20 cellular contexts compared by ENCODE assay signal in the genomic region with DNA sequence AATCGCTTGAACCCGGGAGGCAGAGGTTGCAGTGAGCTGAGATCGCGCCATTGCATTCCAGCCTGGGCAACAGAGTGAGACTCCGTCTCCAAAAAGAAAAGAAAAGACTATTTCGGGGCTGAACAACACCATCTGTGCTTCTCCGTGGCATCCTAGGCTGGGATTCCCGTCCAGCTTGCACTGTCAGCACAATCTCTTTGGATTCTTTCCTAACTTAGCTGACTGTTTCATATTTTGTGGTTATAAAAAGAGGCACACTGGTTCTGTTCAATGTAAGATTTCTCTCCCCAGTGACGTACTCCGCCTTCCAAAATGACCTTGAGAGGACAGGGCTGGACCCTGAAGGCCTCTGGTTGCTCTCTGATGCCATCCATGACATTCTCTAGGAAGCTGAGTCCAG. TPM values are rescaled to one million over a fixed set of nuclear protein-coding genes. Genes with fewer than 3 reads are reported as not detected.
DNase-seq lines count a peak whose midpoint lies in the region; ATAC-seq, FAIRE-seq and TF ChIP-seq lines count a peak whose summit lies in the region.
"Had no signal": no experiment of that assay in that cellular context is flagged by ENCODE, and none has a peak within 500 bp of the region (broad histone marks: within the 10 kb centered on the region; RNA-seq: fewer than 3 reads in every experiment).

No MANE protein-coding gene starts in this region.

- H3K18ac ChIP-seq in H9 (ENCODE audit: insufficient read length, low read depth, low read length): no peak overlapping the region

- no peaks in the 10 kb centered on the region for H4K20me1 ChIP-seq in H9 (ENCODE audit: control insufficient read depth, insufficient read depth, insufficient read length)

- H3K4me2 ChIP-seq in H9 (ENCODE audit: insufficient read depth, insufficient read length, low read length): no peak overlapping the region

- no peak overlapping the region for H2BK20ac ChIP-seq in H9 (ENCODE audit: low read depth, low read length, poor library complexity, severe bottlenecking)

- no peaks in the 10 kb centered on the region for H3K27me3 Mint-ChIP-seq in H9 (ENCODE audit: low read depth)

- no peak overlapping the region for H3K27ac ChIP-seq in H9 (ENCODE audit: insufficient read length, low read depth, low read length)
- H3K27ac ChIP-seq: SJCRH30 had no signal

- H3K23ac ChIP-seq in H9 (ENCODE audit: insufficient read length, low read depth, low read length): no peak overlapping the region

- DNase-seq in G401 (ENCODE audit: low spot score): peak; percentile 54
- DNase-seq in cerebellar cortex (ENCODE audit: low spot score): peak; percentile 40
- peak; percentile 51 for DNase-seq in inferior parietal cortex (ENCODE audit: extremely low spot score)
- peak; percentile 59 for DNase-seq in superior temporal gyrus (ENCODE audit: extremely low spot score)
- DNase-seq in D721Med (ENCODE audit: insufficient read length, low spot score): no peak
- no peak for DNase-seq in H9
- DNase-seq: DMS153, HCEC 1CT, KG1, NCI-H1092, NCI-H345, NCI-H526 treated with DMSO at 0.1 percent for 48 hours, OCI-M1, RPMI8226, SJCRH30 had no signal

- H3K79me2 ChIP-seq in H9 (ENCODE audit: insufficient read depth, low read length): no peaks in the 10 kb centered on the region

- H2AK5ac ChIP-seq in H9 (ENCODE audit: insufficient read length, low read length): no peak overlapping the region

- TF ChIP-seq CTCF in D721Med (IDR thresholded peaks at IDR 0.05; ENCODE audit: insufficient read depth, missing control alignments) (no peak), H9 (conservative IDR thresholded peaks at IDR 0.05) (no peak)

- H3K79me1 ChIP-seq in H9 (ENCODE audit: insufficient read depth, low read depth, low read length, poor library complexity, severe bottlenecking): no peaks in the 10 kb centered on the region

- no CpG with 5 or more reads among the region's 10 CpGs for WGBS in H9 (ENCODE audit: extremely low coverage, insufficient read length, low lambda C conversion rate)

- H2AFZ ChIP-seq in H9 (ENCODE audit: low read length): no peak overlapping the region

- H2BK120ac ChIP-seq in H9 (ENCODE audit: low read depth, low read length, poor library complexity, severe bottlenecking): no peak overlapping the region

- H3K23me2 ChIP-seq in H9 (ENCODE audit: insufficient read length, low read depth, low read length, poor library complexity, severe bottlenecking): no peaks in the 10 kb centered on the region

- H3K4ac ChIP-seq in H9 (ENCODE audit: low read depth, low read length): no peak overlapping the region

- no peak overlapping the region for H2BK15ac ChIP-seq in H9 (ENCODE audit: low read depth, low read length)

- no peak overlapping the region for H3K4me3 Mint-ChIP-seq in H9

- FAIRE-seq in D721Med (lab: Jason Lieb, UNC): no peak
- FAIRE-seq: GM12878, GM18507, HTR-8/SVneo had no signal

- no peak overlapping the region for H4K91ac ChIP-seq in H9 (ENCODE audit: insufficient read length, low read depth, low read length)

- H3K14ac ChIP-seq in H9 (ENCODE audit: insufficient read depth, low read length): no peak overlapping the region

- no peaks in the 10 kb centered on the region for H3K9me3 ChIP-seq in H9 (ENCODE audit: control insufficient read depth, low read depth, low read length)
- H3K9me3 ChIP-seq: SJCRH30 had no signal

- in situ Hi-C loops in G401 (cut with HindIII; ENCODE audit: low sequenced_read_pairs): no loop called here

- ATAC-seq in GM21723 (IDR thresholded peaks at IDR 0.05; ENCODE audit: unreplicated experiment): no peak
- ATAC-seq: GM12878 had no signal

- H3K27ac Mint-ChIP-seq in H9: no peak overlapping the region

- no peak overlapping the region for H3K9ac ChIP-seq in H9 (ENCODE audit: extremely low read depth, insufficient read length, low read length)

- H4K8ac ChIP-seq in H9 (replicated peaks; ENCODE audit: insufficient read length, low read depth, low read length): no peak overlapping the region

- H3K36me3 Mint-ChIP-seq in H9 (ENCODE audit: insufficient read depth in 1 of 3, low read depth in 3 of 3): peaks cover 26 to 53% (median 27%) of the 10 kb centered on the region in 3 experiments

- no peak overlapping the region for H3K56ac ChIP-seq in H9 (ENCODE audit: insufficient read length, low read depth, low read length)

- no peaks in the 10 kb centered on the region for H3K27me3 ChIP-seq in H9 (ENCODE audit: insufficient read depth, low read length)
- H3K27me3 ChIP-seq: SJCRH30 had no signal

- no peak overlapping the region for H2BK5ac ChIP-seq in H9 (ENCODE audit: insufficient read length, low read length)

- H4K5ac ChIP-seq in H9 (ENCODE audit: insufficient read length, low read depth, low read length): no peak overlapping the region

- no peaks in the 10 kb centered on the region for H3K9me3 Mint-ChIP-seq in H9

- no peaks in the 10 kb centered on the region; the same call in 1 of the 2 replicates for H3K4me1 ChIP-seq in H9 (ENCODE audit: insufficient read depth, low read length)
- H3K4me1 ChIP-seq: SJCRH30 had no signal

- no peak overlapping the region for H3T11ph ChIP-seq in H9 (ENCODE audit: low read length)

- peaks cover 15 to 18% of the 10 kb centered on the region in 2 experiments for H3K4me1 Mint-ChIP-seq in H9

- no peak overlapping the region for H2BK12ac ChIP-seq in H9 (ENCODE audit: insufficient read length, low read depth, low read length)

RNA-seq across cellular contexts. Expression of gene ZNHIT1, which starts 8.7 kb away (rescaled TPM):
- total RNA-seq in G401 (2014; rRNA removed; shearing (Covaris generic)): 74.5 and 105 TPM in 2 replicates
- 52.7 and 53.4 TPM in 2 replicates for total RNA-seq in H9 (2021)

RNA-seq across cellular contexts. Expression of gene PLOD3, which starts 9.3 kb away (rescaled TPM):
- total RNA-seq in G401 (2014; rRNA removed; shearing (Covaris generic)): 18.0 and 38.1 TPM in 2 replicates
- total RNA-seq in H9 (2021): 70.5 and 74.5 TPM in 2 replicates

RNA-seq across cellular contexts. Expression of gene CLDN15, which starts 10.9 kb away (rescaled TPM):
- 1.8 and 4.3 TPM in 2 replicates for total RNA-seq in G401 (2014; rRNA removed; shearing (Covaris generic))
- 9.7 and 11.4 TPM in 2 replicates for total RNA-seq in H9 (2021)

RNA-seq across cellular contexts. Expression of gene FIS1, which starts 18.2 kb away (rescaled TPM):
- total RNA-seq in G401 (2014; rRNA removed; shearing (Covaris generic)): 139 and 190 TPM in 2 replicates
- total RNA-seq in H9 (2021): 121 and 124 TPM in 2 replicates

RNA-seq across cellular contexts. Expression of gene MOGAT3, which starts 25.9 kb away (rescaled TPM):
- total RNA-seq in G401 (2014; rRNA removed; shearing (Covaris generic)): not detected in 2 replicates
- total RNA-seq in H9 (2021): 0.11 and 0.15 TPM in 2 replicates
- total RNA-seq: GM12878, MCF 10A, SJCRH30 had no signal

Comparison
In these comparisons a context has a peak if more than half of its experiments do, and no peak if none do; other contexts are left out.
1. DNase-seq: peak in G401 (single experiment), cerebellar cortex (single experiment), inferior parietal cortex (single experiment) and superior temporal gyrus (single experiment); none in D721Med (single experiment) and H9 (single experiment).